In the genomic region with DNA sequence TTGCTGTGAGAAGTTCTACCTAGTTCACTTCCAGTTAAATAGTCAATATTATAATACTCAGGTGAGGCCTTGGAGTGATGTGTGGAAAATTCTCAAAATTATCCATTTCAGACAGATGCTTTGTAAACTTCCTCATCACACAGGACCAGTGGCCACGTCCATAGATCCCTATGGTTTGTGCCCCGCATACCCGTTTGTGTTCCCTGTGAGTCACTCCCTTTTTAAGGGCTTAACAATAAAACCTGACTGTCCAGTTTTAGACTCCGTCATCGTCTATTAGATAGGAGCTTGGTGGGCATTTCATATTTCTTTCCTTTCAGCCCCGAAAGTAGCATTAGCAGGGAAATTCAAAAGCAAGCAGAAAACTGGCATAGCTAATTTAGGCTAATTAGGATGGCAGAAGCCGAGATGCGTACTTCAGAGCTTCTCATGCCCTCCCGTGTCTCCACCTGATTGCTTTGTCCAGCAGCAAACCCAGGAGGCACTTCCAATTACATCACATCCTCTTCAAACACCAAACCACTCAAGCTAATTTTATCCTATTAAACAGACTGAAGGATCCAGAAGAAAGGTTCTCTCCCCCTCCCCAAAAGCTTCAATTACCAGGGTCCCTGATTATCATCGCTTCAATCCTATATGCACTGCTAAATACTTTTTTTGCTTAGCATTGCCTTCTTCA, we compare ENCODE assay signal across 1 cellular context.
TF ChIP-seq lines count a peak whose summit lies in the region.

No MANE protein-coding gene starts in this region.

TF ChIP-seq in HCT116, 20 proteins besides CTCF, POLR2A, EP300 and RAD21 (continued from another document):
- TF ChIP-seq, protein P1, sequence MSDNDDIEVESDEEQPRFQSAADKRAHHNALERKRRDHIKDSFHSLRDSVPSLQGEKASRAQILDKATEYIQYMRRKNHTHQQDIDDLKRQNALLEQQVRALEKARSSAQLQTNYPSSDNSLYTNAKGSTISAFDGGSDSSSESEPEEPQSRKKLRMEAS (IDR thresholded peaks at IDR 0.05): no peak
- TF ChIP-seq EZH2 (IDR thresholded peaks at IDR 0.05) (no peak), SP1 (IDR thresholded peaks at IDR 0.05; ENCODE audit: low read depth) (peak; percentile 24; the same call in 1 of the 2 replicates)
